In genomic region chr1:94573891-94574290, GRCh38 we compare ENCODE assay signal across 3 cellular contexts. TPM values are rescaled to one million over a fixed set of nuclear protein-coding genes. Genes with fewer than 3 reads are reported as not detected.
"Had no signal": no experiment of that assay in that cellular context is flagged by ENCODE, and none has a peak within 500 bp of the region (broad histone marks: within the 10 kb centered on the region; RNA-seq: fewer than 3 reads in every experiment).

No MANE protein-coding gene starts in this region.

RNA-seq across cellular contexts. Expression of gene F3, which starts 32.3 kb away (rescaled TPM):
- total RNA-seq: naive thymus-derived CD8-positive, alpha-beta T cell had no signal
- polyA plus RNA-seq: immature natural killer cell; naive thymus-derived CD4-positive, alpha-beta T cell; naive thymus-derived CD8-positive, alpha-beta T cell had no signal
